In genomic region chr11:20089796-20090653, GRCh38 we compare ENCODE assay signal across 12 cellular contexts.
DNase-seq lines count a peak whose midpoint lies in the region; ATAC-seq and TF ChIP-seq lines count a peak whose summit lies in the region.
"Had no signal": no experiment of that assay in that cellular context is flagged by ENCODE, and none has a peak within 500 bp of the region (broad histone marks: within the 10 kb centered on the region; RNA-seq: fewer than 3 reads in every experiment).

No MANE protein-coding gene starts in this region.

- peaks cover 4% of the 10 kb centered on the region; the same call in 1 of the 2 replicates for H3F3A ChIP-seq in MM.1S (ENCODE audit: insufficient read depth, low read length)

- intact Hi-C loops in activated B cell treated with CpG ODN at 0.5 μM for 24 hours (cut with micrococcal nuclease) (no loop called here), OCI-LY7 (cut with micrococcal nuclease; ENCODE audit: unreplicated experiment) (no loop called here)

- H3K9me2 ChIP-seq in MM.1S (replicated peaks; ENCODE audit: insufficient read depth, low read length) (no peaks in the 10 kb centered on the region), hepatocyte (replicated peaks; ENCODE audit: insufficient read depth) (no peaks in the 10 kb centered on the region), OCI-LY7 (ENCODE audit: insufficient read depth, low read length) (no peaks in the 10 kb centered on the region)

- 49% methylated on average over 5 of the region's 5 CpGs for WGBS in hepatocyte (ENCODE audit: low lambda C conversion rate, missing lambda C conversion rate)

- H3K27me3 ChIP-seq in ACC112 (ENCODE audit: insufficient read depth, low read length) (no peaks in the 10 kb centered on the region), MM.1S (replicated peaks; ENCODE audit: insufficient read depth, low read length) (no peaks in the 10 kb centered on the region), hepatocyte (no peaks in the 10 kb centered on the region)

- H3K36me3 ChIP-seq in ACC112 (ENCODE audit: insufficient read depth, low read length) (peaks cover 57% of the 10 kb centered on the region), MM.1S (replicated peaks; ENCODE audit: insufficient read depth, low read length) (no peaks in the 10 kb centered on the region), hepatocyte (replicated peaks; ENCODE audit: insufficient read depth, low read depth) (no peaks in the 10 kb centered on the region), OCI-LY7 (ENCODE audit: insufficient read depth, low read length) (no peaks in the 10 kb centered on the region)

- H3K9me3 ChIP-seq in MM.1S (replicated peaks; ENCODE audit: insufficient read depth, low read length) (no peaks in the 10 kb centered on the region), hepatocyte (ENCODE audit: low read depth) (no peaks in the 10 kb centered on the region), OCI-LY7 (ENCODE audit: low read length) (no peaks in the 10 kb centered on the region)

- H3K27ac ChIP-seq in ACC112 (ENCODE audit: low read depth, low read length) (peak overlapping the region; percentile 29), MM.1S (ENCODE audit: low read length) (peak overlapping the region; percentile 38; the same call in 1 of the 2 replicates), hepatocyte (peak overlapping the region; percentile 80), OCI-LY7 (ENCODE audit: low read depth, low read length, poor library complexity, severe bottlenecking) (no peak overlapping the region)
- H3K27ac ChIP-seq: C4-2B, RWPE1 had no signal

- peaks cover 13% of the 10 kb centered on the region for H3K27me3 Mint-ChIP-seq in activated B cell treated with CpG ODN at 0.5 μM for 24 hours

- CTCF ChIA-PET in activated B cell treated with CpG ODN at 0.5 μM for 24 hours (lab: Charles Lee) = interaction anchor here (1.0 to 1.1 kb wide), 2 partner anchors 15 to 147 kb away, joined by 3 read pairs; no protein-coding TSS in a partner anchor
- CTCF ChIA-PET in OCI-LY7 (lab: Charles Lee; ENCODE audit: unreplicated experiment) = no interaction called here

- H4K20me1 ChIP-seq in MM.1S (ENCODE audit: insufficient read depth, low read length) = no peaks in the 10 kb centered on the region
- no peaks in the 10 kb centered on the region for H4K20me1 ChIP-seq in hepatocyte (ENCODE audit: insufficient read depth, poor library complexity, severe bottlenecking)
- H4K20me1 ChIP-seq in OCI-LY7 (ENCODE audit: insufficient read depth, low read length) = no peaks in the 10 kb centered on the region

- H3K27ac Mint-ChIP-seq in activated B cell treated with CpG ODN at 0.5 μM for 24 hours = peak overlapping the region; percentile 10

- no peak for DNase-seq in MM.1S
- DNase-seq in activated B cell treated with CpG ODN at 0.5 μM for 24 hours = no peak
- peak; percentile 39 for DNase-seq in hepatocyte (ENCODE audit: low spot score)
- no peak for DNase-seq in foreskin melanocyte
- no peak for DNase-seq in OCI-LY7 (ENCODE audit: low spot score)
- no peak for DNase-seq in AG08396 (ENCODE audit: low spot score)
- DNase-seq: activated CD4-positive, alpha-beta T cell treated with anti-CD3 and anti-CD28 coated beads, Interleukin-2, amount 50 U/mL, for 4 hours; anterior cingulate cortex had no signal

- H3K9ac ChIP-seq in MM.1S (ENCODE audit: low read length) = no peak overlapping the region

- POLR2A ChIA-PET in activated B cell treated with CpG ODN at 0.5 μM for 24 hours (lab: Charles Lee) = no interaction called here
- POLR2A ChIA-PET in OCI-LY7 (lab: Charles Lee) = interaction anchor here (0.9 to 1.2 kb wide), 2 partner anchors 8 to 13 kb away, joined by 3 to 4 read pairs; no protein-coding TSS in a partner anchor

- H3K4me3 ChIP-seq in ACC112 (ENCODE audit: low read depth, low read length) (no peak overlapping the region), MM.1S (ENCODE audit: low read length) (no peak overlapping the region), hepatocyte (no peak overlapping the region), OCI-LY7 (ENCODE audit: low read depth, low read length, poor library complexity, severe bottlenecking) (no peak overlapping the region)

- no TSS peak for BruUV-seq in OCI-LY7 (replicated peaks; lab: Mats Ljungman, UMichigan)

- H2AFZ ChIP-seq in ACC112 (ENCODE audit: low read length, unreplicated experiment) (no peak overlapping the region), MM.1S (ENCODE audit: low read length) (no peak overlapping the region), hepatocyte (no peak overlapping the region), OCI-LY7 (ENCODE audit: low read length) (no peak overlapping the region)

- H3K4me3 Mint-ChIP-seq in activated B cell treated with CpG ODN at 0.5 μM for 24 hours = no peak overlapping the region

- peak overlapping the region; percentile 40; the same call in 1 of the 2 replicates for H3K4me2 ChIP-seq in MM.1S (ENCODE audit: low read depth, low read length)
- peak overlapping the region; percentile 39 for H3K4me2 ChIP-seq in hepatocyte
- no peak overlapping the region for H3K4me2 ChIP-seq in OCI-LY7 (ENCODE audit: low read length)

- H3K36me3 Mint-ChIP-seq in activated B cell treated with CpG ODN at 0.5 μM for 24 hours (ENCODE audit: low read depth) = no peaks in the 10 kb centered on the region

- peaks cover 36% of the 10 kb centered on the region for H3K4me1 ChIP-seq in ACC112 (ENCODE audit: control insufficient read depth, insufficient read depth, low read length, unreplicated experiment)
- H3K4me1 ChIP-seq in MM.1S (ENCODE audit: low read length) = peaks cover 14% of the 10 kb centered on the region
- H3K4me1 ChIP-seq in hepatocyte (ENCODE audit: insufficient read depth) = peaks cover 13% of the 10 kb centered on the region
- no peaks in the 10 kb centered on the region for H3K4me1 ChIP-seq in OCI-LY7 (ENCODE audit: insufficient read depth, low read length, poor library complexity, severe bottlenecking)

- peak; percentile 31 for ATAC-seq in activated B cell treated with CpG ODN at 0.5 μM for 24 hours (ENCODE audit: low read depth)
- no peak for ATAC-seq in GM18519 (IDR thresholded peaks at IDR 0.05; ENCODE audit: low FRiP score, unreplicated experiment)

- H3K9me3 Mint-ChIP-seq in activated B cell treated with CpG ODN at 0.5 μM for 24 hours = no peaks in the 10 kb centered on the region

- H3K4me1 Mint-ChIP-seq in activated B cell treated with CpG ODN at 0.5 μM for 24 hours = peaks cover 16% of the 10 kb centered on the region

- TF ChIP-seq CTCF in MM.1S (IDR thresholded peaks at IDR 0.05; ENCODE audit: low read length) (no peak), activated B cell treated with CpG ODN at 0.5 μM for 24 hours (IDR thresholded peaks at IDR 0.05) (no peak), hepatocyte (IDR thresholded peaks at IDR 0.05; ENCODE audit: poor library complexity) (no peak), OCI-LY7 (conservative IDR thresholded peaks at IDR 0.05; ENCODE audit: low read length) (no peak)

- no peaks in the 10 kb centered on the region for H3K79me2 ChIP-seq in ACC112 (ENCODE audit: control insufficient read depth, insufficient read depth, low read length, unreplicated experiment)
- no peaks in the 10 kb centered on the region for H3K79me2 ChIP-seq in MM.1S (ENCODE audit: low read length)
- no peaks in the 10 kb centered on the region for H3K79me2 ChIP-seq in hepatocyte
- no peaks in the 10 kb centered on the region for H3K79me2 ChIP-seq in OCI-LY7 (ENCODE audit: insufficient read depth, low read depth, low read length)
